ENCODE assay signal across 1 cellular context in genomic region chr7:140684066-140684950, GRCh38.
A peak's percentile ranks its signal among the peaks of the same experiment; 100 is the strongest.
TF ChIP-seq lines count a peak whose summit lies in the region.

No MANE protein-coding gene starts in this region.

TF ChIP-seq in K562, 482 proteins besides CTCF, POLR2A, EP300 and RAD21 (continued from another document):
- TF ChIP-seq ZBTB2 (IDR thresholded peaks at IDR 0.05) = no peak
- 0 out of 4 replicates have a peak, but pooled peaks of 1 of the 2 experiments have one; percentile 8 for TF ChIP-seq RCOR1 (IDR thresholded peaks at IDR 0.05; ENCODE audit: borderline replicate concordance in 1 of 2, low read depth in 2 of 2, low read length in 2 of 2)
- no peak for TF ChIP-seq MYBL2 (IDR thresholded peaks at IDR 0.05; ENCODE audit: low read depth)
- no peak for TF ChIP-seq MYBL2 (CRISPR knock-in tag; IDR thresholded peaks at IDR 0.05; ENCODE audit: borderline replicate concordance)
